In genomic region chrY:7818924-7819323, GRCh38 we compare ENCODE assay signal across 1 cellular context.
TF ChIP-seq lines count a peak whose summit lies in the region.

No MANE protein-coding gene starts in this region.

TF ChIP-seq in GM23338, 12 proteins besides CTCF, POLR2A, EP300 and RAD21:
- no peak for TF ChIP-seq ZNF462 (CRISPR knock-in tag; IDR thresholded peaks at IDR 0.05)
- TF ChIP-seq EZH2phosphoT487 (IDR thresholded peaks at IDR 0.05; ENCODE audit: unreplicated experiment) = no peak
- no peak for TF ChIP-seq ZNF114 (CRISPR knock-in tag; IDR thresholded peaks at IDR 0.05)
- TF ChIP-seq REST (IDR thresholded peaks at IDR 0.05; ENCODE audit: unreplicated experiment) = no peak
- no peak for TF ChIP-seq ZNF331 (CRISPR knock-in tag; IDR thresholded peaks at IDR 0.05; ENCODE audit: low read depth)
- no peak for TF ChIP-seq ETS1 (IDR thresholded peaks at IDR 0.05)
- no peak for TF ChIP-seq STAT1 (IDR thresholded peaks at IDR 0.05; ENCODE audit: unreplicated experiment)
- no peak for TF ChIP-seq POLR2AphosphoS5 (IDR thresholded peaks at IDR 0.05; ENCODE audit: low read depth)
- no peak for TF ChIP-seq NANOG (IDR thresholded peaks at IDR 0.05; ENCODE audit: borderline replicate concordance)
- no peak for TF ChIP-seq JUNB (IDR thresholded peaks at IDR 0.05; ENCODE audit: unreplicated experiment)
- no peak for TF ChIP-seq EZH2 (IDR thresholded peaks at IDR 0.05; ENCODE audit: low read depth, unreplicated experiment)
- no peak for TF ChIP-seq CREB1 (CRISPR knock-in tag; IDR thresholded peaks at IDR 0.05; ENCODE audit: low read depth)
